15 cellular contexts compared by ENCODE assay signal in genomic region chrX:37380256-37380655, GRCh38. TPM values are rescaled to one million over a fixed set of nuclear protein-coding genes. Genes with fewer than 3 reads are reported as not detected.
A peak's percentile ranks its signal among the peaks of the same experiment; 100 is the strongest.
DNase-seq lines count a peak whose midpoint lies in the region; ATAC-seq, FAIRE-seq and TF ChIP-seq lines count a peak whose summit lies in the region.
"Had no signal": no experiment of that assay in that cellular context is flagged by ENCODE, and none has a peak within 500 bp of the region (broad histone marks: within the 10 kb centered on the region; RNA-seq: fewer than 3 reads in every experiment).

No MANE protein-coding gene starts in this region.

- no peak for TF ChIP-seq RAD21 in K562 (CRISPR knock-in tag; conservative IDR thresholded peaks at IDR 0.05 in 1 of 2, IDR thresholded peaks at IDR 0.05 in 1 of 2)

- FAIRE-seq in K562 (lab: Jason Lieb, UNC) = no peak
- FAIRE-seq: GM12891 had no signal

- H3K27ac ChIP-seq in left ventricle myocardium inferior (replicated peaks) (peak overlapping the region; percentile 44), K562 (ENCODE audit: extremely low read depth, low read depth, low read length) (no peak overlapping the region), epithelial cell of prostate (peak overlapping the region; percentile 20), upper lobe of right lung (no peak overlapping the region)
- H3K27ac ChIP-seq: 22Rv1; BLaER1 treated with 17β-estradiol and CSF1 and Interleukin-3, amounts not matched to agents 10 nM and 100 nM had no signal

- no peak overlapping the region for H3K4me3 ChIP-seq in left ventricle myocardium inferior
- no peak overlapping the region for H3K4me3 ChIP-seq in K562
- H3K4me3 ChIP-seq in upper lobe of right lung = no peak overlapping the region
- H3K4me3 ChIP-seq: BLaER1 treated with 17β-estradiol and CSF1 and Interleukin-3, amounts not matched to agents 10 nM and 100 nM had no signal

- intact Hi-C loops in left ventricle myocardium inferior (cut with micrococcal nuclease) = no loop called here
- intact Hi-C loops in left ventricle myocardium superior (cut with micrococcal nuclease) = no loop called here
- intact Hi-C loops in K562 (cut with micrococcal nuclease) = no loop called here
- intact Hi-C loops in posterior cingulate gyrus (cut with DNase I) = no loop called here
- intact Hi-C loops in upper lobe of right lung (cut with DNase I) = no loop called here

- H4K20me1 ChIP-seq in K562 (replicated peaks; ENCODE audit: control insufficient read depth, insufficient read depth, low read length) = no peaks in the 10 kb centered on the region
- H4K20me1 ChIP-seq: BLaER1 treated with 17β-estradiol and CSF1 and Interleukin-3, amounts not matched to agents 10 nM and 100 nM had no signal

- H3K4me2 ChIP-seq in K562 (ENCODE audit: insufficient read depth, low read length) = no peak overlapping the region
- H3K4me2 ChIP-seq: BLaER1 treated with 17β-estradiol and CSF1 and Interleukin-3, amounts not matched to agents 10 nM and 100 nM had no signal

- in situ Hi-C loops in K562 (cut with MboI) = no loop called here

- H3K9ac ChIP-seq in K562 (ENCODE audit: insufficient read depth in 1 of 2, low read depth in 2 of 2, low read length in 2 of 2) = no peak overlapping the region
- H3K9ac ChIP-seq: BLaER1 treated with 17β-estradiol and CSF1 and Interleukin-3, amounts not matched to agents 10 nM and 100 nM had no signal

- H3K4me1 ChIP-seq in left ventricle myocardium inferior (peaks cover 68% of the 10 kb centered on the region), K562 (replicated peaks in 1 of 2; ENCODE audit: control insufficient read depth in 2 of 2, insufficient read depth in 2 of 2, low read length in 2 of 2) (no peaks in the 10 kb centered on the region; a peak in 2 of 5 replicates), upper lobe of right lung (no peaks in the 10 kb centered on the region)
- H3K4me1 ChIP-seq: BLaER1 treated with 17β-estradiol and CSF1 and Interleukin-3, amounts not matched to agents 10 nM and 100 nM had no signal

- POLR2A ChIA-PET in K562 (lab: Yijun Ruan, JAX) (no interaction called here), GM10248 (lab: Yijun Ruan, JAX) (no interaction called here)

- no peaks in the 10 kb centered on the region for H3K9me1 ChIP-seq in K562 (ENCODE audit: control insufficient read depth, insufficient read depth, low read length)

- peaks cover 35% of the 10 kb centered on the region for H3K79me2 ChIP-seq in K562 (ENCODE audit: control insufficient read depth, insufficient read depth, low read length)

- H3K9me3 ChIP-seq in left ventricle myocardium inferior (replicated peaks) (no peaks in the 10 kb centered on the region), K562 (replicated peaks; ENCODE audit: control insufficient read depth, insufficient read depth, low read depth, low read length) (no peaks in the 10 kb centered on the region), upper lobe of right lung (no peaks in the 10 kb centered on the region)
- H3K9me3 ChIP-seq: BLaER1 treated with 17β-estradiol and CSF1 and Interleukin-3, amounts not matched to agents 10 nM and 100 nM had no signal

- no peak for TF ChIP-seq EP300 in K562 (IDR thresholded peaks at IDR 0.05; ENCODE audit: low read length)

- BruUV-seq in K562 (replicated peaks; lab: Mats Ljungman, UMichigan) = no TSS peak

- TF ChIP-seq CTCF in left ventricle myocardium inferior (IDR thresholded peaks at IDR 0.05; ENCODE audit: borderline replicate concordance) (no peak), K562 (IDR thresholded peaks at IDR 0.05 in 2 of 3, conservative IDR thresholded peaks at IDR 0.05 in 1 of 3; ENCODE audit: insufficient read depth in 2 of 3, low read depth in 1 of 3, low read length in 3 of 3) (no peak), GM10248 (IDR thresholded peaks at IDR 0.05; ENCODE audit: control extremely low read depth, extremely low read depth, low read depth, missing control alignments) (no peak), upper lobe of right lung (IDR thresholded peaks at IDR 0.05) (no peak)

- no peak overlapping the region for H2AFZ ChIP-seq in K562 (ENCODE audit: low read depth, low read length)

- H3K27me3 ChIP-seq in left ventricle myocardium inferior (ENCODE audit: low read depth) (no peaks in the 10 kb centered on the region), K562 (ENCODE audit: control insufficient read depth in 2 of 2, insufficient read depth in 2 of 2, low read length in 2 of 2) (no peaks in the 10 kb centered on the region), upper lobe of right lung (no peaks in the 10 kb centered on the region)
- H3K27me3 ChIP-seq: BLaER1 treated with 17β-estradiol and CSF1 and Interleukin-3, amounts not matched to agents 10 nM and 100 nM had no signal

- no peaks in the 10 kb centered on the region for H3K36me3 ChIP-seq in left ventricle myocardium inferior
- H3K36me3 ChIP-seq in K562 (ENCODE audit: control insufficient read depth, insufficient read depth, low read length) = no peaks in the 10 kb centered on the region
- H3K36me3 ChIP-seq in upper lobe of right lung = no peaks in the 10 kb centered on the region
- H3K36me3 ChIP-seq: BLaER1 treated with 17β-estradiol and CSF1 and Interleukin-3, amounts not matched to agents 10 nM and 100 nM had no signal

- no peak for TF ChIP-seq POLR2A in K562 (conservative IDR thresholded peaks at IDR 0.05)

- DNase-seq in left ventricle myocardium inferior = no peak
- no peak for DNase-seq in left ventricle myocardium superior
- DNase-seq in K562 (ENCODE audit: extremely low read depth in 1 of 4, low spot score in 3 of 4) = no peak
- DNase-seq in epithelial cell of prostate (ENCODE audit: low read depth, low spot score) = no peak
- DNase-seq in GM10248 (ENCODE audit: extremely low spot score) = no peak
- no peak for DNase-seq in posterior cingulate gyrus
- DNase-seq in upper lobe of right lung = no peak
- DNase-seq: AML-193; CD4-positive, CD25-positive, alpha-beta regulatory T cell; DMS79 had no signal

- CTCF ChIA-PET in K562 (lab: Yijun Ruan, JAX; ENCODE audit: low intra/inter-chr PET ratio) (no interaction called here), GM10248 (lab: Yijun Ruan, JAX) (no interaction called here)

- no peak for ATAC-seq in left ventricle myocardium superior
- no peak for ATAC-seq in K562
- ATAC-seq in GM21528 (IDR thresholded peaks at IDR 0.05; ENCODE audit: low FRiP score, unreplicated experiment) = no peak
- ATAC-seq in upper lobe of right lung = no peak

TF ChIP-seq in K562, 482 proteins besides CTCF, POLR2A, EP300 and RAD21:
- TF ChIP-seq RBM25 (IDR thresholded peaks at IDR 0.05; ENCODE audit: low read depth, low read length, severe bottlenecking) (peak; percentile 21), TBL1XR1 (IDR thresholded peaks at IDR 0.05; ENCODE audit: low read length in 2 of 2) (no peak)

RNA-seq across cellular contexts. Expression of gene PRRG1, which starts 31.1 kb away (rescaled TPM):
- total RNA-seq in left ventricle myocardium inferior (12.9 TPM), left ventricle myocardium superior (18.4 TPM), K562 (2014; rRNA removed) (3.9 and 5.6 TPM in 2 replicates), K562 (2014; rRNA removed; fragmentation: Illumina TruSeq; extraction: Trizol) (5.1 and 6.9 TPM in 2 replicates), K562 (2015; rRNA removed; fragmentation: Illumina TruSeq; extraction: Trizol) (4.0 and 4.4 TPM in 2 replicates), K562 (2021) (4.2 and 4.9 TPM in 2 replicates), upper lobe of right lung (16.3 TPM)
- total RNA-seq in K562 (2011; cell fraction: chromatin; rRNA removed; ENCODE audit: low replicate concordance) = 5.3 and 18.1 TPM in 2 replicates
- total RNA-seq in K562 (2011; cell fraction: nucleolus; rRNA removed) = 4.3 and 6.7 TPM in 2 replicates
- total RNA-seq in K562 (2011; cell fraction: nucleoplasm; rRNA removed) = 9.3 and 21.5 TPM in 2 replicates
- polyA plus RNA-seq in K562 (2011; rRNA removed) (7.2 and 11.8 TPM in 2 replicates), K562 (2014; fragmentation: Illumina TruSeq; extraction: Trizol) (5.1 and 7.1 TPM in 2 replicates), K562 (2014; fragmentation: Nextera tagmentation; extraction: Ambion mirVana) (1 to 10 TPM; 1.7 to 4.2 TPM), K562 (2014; rRNA removed) (2.8 and 3.7 TPM in 2 replicates)
- 7.7 and 8.0 TPM in 2 replicates for polyA plus RNA-seq in K562 (2011; cell fraction: cytosol; rRNA removed)
- polyA plus RNA-seq in K562 (2011; cell fraction: nucleus; rRNA removed) = 4.2 and 9.5 TPM in 2 replicates
- 2.3 and 2.8 TPM in 2 replicates for polyA plus RNA-seq in K562 (2012)
- polyA minus RNA-seq in K562 (2011; rRNA and poly(A)+ RNA removed) = 9.5 and 12.8 TPM in 2 replicates
- polyA minus RNA-seq in K562 (2011; cell fraction: cytosol; rRNA and poly(A)+ RNA removed) = 4.0 and 5.6 TPM in 2 replicates
- 6.2 and 8.6 TPM in 2 replicates for polyA minus RNA-seq in K562 (2011; cell fraction: nucleus; rRNA and poly(A)+ RNA removed)
- total RNA-seq: CD4-positive, CD25-positive, alpha-beta regulatory T cell; G401 had no signal
- polyA plus RNA-seq: CD4-positive, CD25-positive, alpha-beta regulatory T cell had no signal

Comparison
In these comparisons a context has a peak if more than half of its experiments do, and no peak if none do; other contexts are left out.
1. H3K27ac ChIP-seq: peak in left ventricle myocardium inferior (single experiment) and epithelial cell of prostate (single experiment); none in K562 (single experiment) and upper lobe of right lung (single experiment).